Comparison of ENCODE assay signal across 3 cellular contexts in genomic region chr18:8894823-8895222, GRCh38.
TF ChIP-seq lines count a peak whose summit lies in the region.

No MANE protein-coding gene starts in this region.

TF ChIP-seq in HEK293, 187 proteins besides CTCF, POLR2A, EP300 and RAD21:
- TF ChIP-seq ZBTB49 (tag by site-specific recombination; IDR thresholded peaks at IDR 0.05; ENCODE audit: low read depth) (no peak), REST (tag by site-specific recombination; IDR thresholded peaks at IDR 0.05) (peak; percentile 72)
TF ChIP-seq in HEK293: peak in this region for 1.

TF ChIP-seq in GM12878, 131 proteins besides CTCF, POLR2A, EP300 and RAD21 (continued from another document):
- TF ChIP-seq REST (IDR thresholded peaks at IDR 0.05; ENCODE audit: low read depth, low read length) = peak; percentile 41; the same call in 1 of the 2 replicates

TF ChIP-seq in neural cell, 6 proteins besides CTCF, POLR2A, EP300 and RAD21 (continued from another document):
- TF ChIP-seq REST (IDR thresholded peaks at IDR 0.05; ENCODE audit: borderline replicate concordance) = no peak
- TF ChIP-seq SMC3 (conservative IDR thresholded peaks at IDR 0.05; ENCODE audit: poor library complexity) = no peak
- no peak for TF ChIP-seq TAF1 (IDR thresholded peaks at IDR 0.05; ENCODE audit: low read depth)
- no peak for TF ChIP-seq EZH2 (IDR thresholded peaks at IDR 0.05; ENCODE audit: borderline replicate concordance, insufficient read depth, low read length, poor library complexity, severe bottlenecking)
- TF ChIP-seq POLR2AphosphoS5 (IDR thresholded peaks at IDR 0.05) = no peak
